Comparison of ENCODE assay signal across 1 cellular context in genomic region chr11:22875869-22876473, GRCh38.
TF ChIP-seq lines count a peak whose summit lies in the region.

No MANE protein-coding gene starts in this region.

TF ChIP-seq in endothelial cell of umbilical vein, 7 proteins besides CTCF, POLR2A, EP300 and RAD21:
- TF ChIP-seq FOS (IDR thresholded peaks at IDR 0.05; ENCODE audit: borderline replicate concordance, insufficient read depth, low read length) (no peak), POLR2AphosphoS5 (IDR thresholded peaks at IDR 0.05; ENCODE audit: insufficient read depth, low read depth, low read length) (no peak), EZH2 (IDR thresholded peaks at IDR 0.05; ENCODE audit: borderline replicate concordance, low read depth, low read length, severe bottlenecking) (no peak), GATA2 (IDR thresholded peaks at IDR 0.05; ENCODE audit: insufficient read depth, insufficient read length, low read depth, low read length) (no peak), JUN (IDR thresholded peaks at IDR 0.05; ENCODE audit: borderline replicate concordance, insufficient read depth, insufficient read length, low read depth) (no peak), MAX (IDR thresholded peaks at IDR 0.05; ENCODE audit: insufficient read depth, insufficient read length) (no peak), MYC (IDR thresholded peaks at IDR 0.05; ENCODE audit: low read depth, low read length) (no peak)
TF ChIP-seq in endothelial cell of umbilical vein: peak in this region for 0.
